Comparison of ENCODE assay signal across 8 cellular contexts in genomic region chr2:17830053-17831034, GRCh38. TPM values are rescaled to one million over a fixed set of nuclear protein-coding genes. Genes with fewer than 3 reads are reported as not detected.
DNase-seq lines count a peak whose midpoint lies in the region; ATAC-seq lines count a peak whose summit lies in the region.

No MANE protein-coding gene starts in this region.

- H3K4me3 ChIP-seq in SJSA1 = no peak overlapping the region

- no peak overlapping the region for H3K27ac ChIP-seq in SJSA1
- H3K27ac ChIP-seq in caudate nucleus (ENCODE audit: low read depth, low read length) = no peak overlapping the region

- no peaks in the 10 kb centered on the region for H3K36me3 ChIP-seq in SJSA1

- no peaks in the 10 kb centered on the region for H3K9me3 ChIP-seq in SJSA1 (replicated peaks)

- peaks cover 5% of the 10 kb centered on the region; the same call in 1 of the 2 replicates for H3K27me3 ChIP-seq in SJSA1 (replicated peaks)

- in situ Hi-C loops in G401 (cut with HindIII; ENCODE audit: low sequenced_read_pairs) = no loop called here

- H3K4me1 ChIP-seq in SJSA1 (replicated peaks) = no peaks in the 10 kb centered on the region

- peak; percentile 88 for ATAC-seq in GM21528 (IDR thresholded peaks at IDR 0.05; ENCODE audit: low FRiP score, unreplicated experiment)

- DNase-seq in G401 (ENCODE audit: low spot score) = peak; percentile 42
- DNase-seq in HS-5 (ENCODE audit: low read depth) = peak; percentile 8
- DNase-seq in SJSA1 (ENCODE audit: low read depth in 1 of 2, low spot score in 2 of 2) = peak; percentile 50 to 58
- DNase-seq in caudate nucleus (lab: John Stamatoyannopoulos, UW) = peak in 54 of 61 donors; percentile 6 to 72 (median 42)
- peak; percentile 95 for DNase-seq in islet precursor cell
- peak; percentile 62 for DNase-seq in stimulated activated CD4-positive, alpha-beta T cell treated with anti-CD3 and anti-CD28 coated beads, Interleukin-15, amount 100 ng/mL, for 24 hours
- DNase-seq in NCI-H82 (lab: John Stamatoyannopoulos, UW) = no peak

RNA-seq across cellular contexts. Expression of gene MSGN1, which starts 14.1 kb away (rescaled TPM):
- total RNA-seq in G401 (2014; rRNA removed; shearing (Covaris generic)) = 0.44 TPM in 1 of 2 replicates, not detected in the other
- not detected in 2 replicates for total RNA-seq in SJSA1 (2014; rRNA removed; shearing (Covaris generic))

RNA-seq across cellular contexts. Expression of gene KCNS3, which starts 48.1 kb away (rescaled TPM):
- not detected in 2 replicates for total RNA-seq in G401 (2014; rRNA removed; shearing (Covaris generic))
- total RNA-seq in SJSA1 (2014; rRNA removed; shearing (Covaris generic)) = 4.9 and 35.6 TPM in 2 replicates
